In the genomic region with DNA sequence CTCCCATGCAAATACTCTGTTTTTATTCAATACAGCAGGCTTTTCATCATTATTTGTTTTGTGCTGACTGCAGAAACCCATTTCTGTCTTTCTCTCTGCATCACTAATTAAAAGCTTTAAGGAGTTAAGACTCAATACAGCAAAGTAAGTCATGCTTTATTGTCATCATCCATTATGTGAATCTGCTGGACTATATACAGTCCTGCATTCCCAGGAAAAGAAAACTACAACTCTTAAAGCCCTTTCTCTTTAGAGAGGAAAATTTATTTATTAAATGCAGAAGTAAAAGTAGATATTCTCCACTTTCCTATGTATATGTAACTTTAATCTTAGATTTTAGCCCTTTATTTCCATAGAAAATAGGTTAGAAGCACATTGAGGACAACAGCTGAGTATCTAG, we compare ENCODE assay signal across 26 cellular contexts.
"Had no signal": no experiment of that assay in that cellular context is flagged by ENCODE, and none has a peak within 500 bp of the region (broad histone marks: within the 10 kb centered on the region; RNA-seq: fewer than 3 reads in every experiment).

No MANE protein-coding gene starts in this region.

- H3K36me3 ChIP-seq: brain microvascular endothelial cell, cardiac muscle cell, SJCRH30 had no signal

- H3K4me1 ChIP-seq: SJCRH30 had no signal

- H3K4me3 ChIP-seq: cardiac muscle cell, SJCRH30 had no signal

- DNase-seq: activated CD4-positive, alpha-beta T cell treated with anti-CD3 and anti-CD28 coated beads for 1 hour; activated CD4-positive, alpha-beta T cell treated with anti-CD3 and anti-CD28 coated beads, Interleukin-2, amount 10 ng/mL, durations not matched to agents 24 days and 14 days; activated CD4-positive, alpha-beta T cell treated with anti-CD3 and anti-CD28 coated beads, Interleukin-2, amount 50 U/mL, for 48 hours; activated CD8-positive, alpha-beta memory T cell treated with anti-CD3 and anti-CD28 coated beads, Interleukin-2, amount 10 ng/mL, durations not matched to agents 7 days and 5 days; activated effector memory CD4-positive, alpha-beta T cell treated with anti-CD3 and anti-CD28 coated beads, Interleukin-2, amount 50 U/mL, for 16 hours; activated naive CD4-positive, alpha-beta T cell treated with Interleukin-2 at 50 U/mL for 16 hours; activated naive CD8-positive, alpha-beta T cell treated with anti-CD3 and anti-CD28 coated beads, Interleukin-2, amount 50 U/mL, for 24 hours; activated T-cell treated with anti-CD3 and anti-CD28 coated beads, Interleukin-2, amount 50 U/mL, for 24 hours; amygdala; brain microvascular endothelial cell; NCI-H1092; NCI-H1417 treated with DMSO at 0.1 percent for 48 hours; NCI-H1694; NCI-H2029; NCI-H2107; NCI-H2171 treated with DMSO at 0.1 percent for 48 hours; NCI-H226; NCI-H526; NCI-H82; Right ventricle myocardium superior; SJCRH30 had no signal

- H3K9me3 ChIP-seq: SJCRH30 had no signal

- ATAC-seq: activated CD8-positive, alpha-beta memory T cell treated with anti-CD3 and anti-CD28 coated beads, Interleukin-2, amount 10 ng/mL, durations not matched to agents 7 days and 5 days; activated naive CD4-positive, alpha-beta T cell treated with anti-CD3 and anti-CD28 coated beads, Interleukin-2, amount 50 U/mL, for 72 hours; activated naive CD8-positive, alpha-beta T cell treated with anti-CD3 and anti-CD28 coated beads, Interleukin-2, amount 50 U/mL, for 24 hours; Panc1; WTC11 had no signal

- H3K27me3 ChIP-seq: brain microvascular endothelial cell, cardiac muscle cell, SJCRH30 had no signal

- H3K27ac ChIP-seq: brain microvascular endothelial cell, cardiac muscle cell, RWPE1, SJCRH30 had no signal
